In genomic region chr12:64522316-64522715, GRCh38 we compare ENCODE assay signal across 13 cellular contexts.
A peak's percentile ranks its signal among the peaks of the same experiment; 100 is the strongest.
DNase-seq lines count a peak whose midpoint lies in the region; ATAC-seq, FAIRE-seq and TF ChIP-seq lines count a peak whose summit lies in the region.
"Had no signal": no experiment of that assay in that cellular context is flagged by ENCODE, and none has a peak within 500 bp of the region (broad histone marks: within the 10 kb centered on the region; RNA-seq: fewer than 3 reads in every experiment).

No MANE protein-coding gene starts in this region.

- intact Hi-C loops in mucosa of descending colon (cut with DNase I, micrococcal nuclease): no loop called here

- H3K36me3 ChIP-seq in BLaER1 treated with 17β-estradiol and CSF1 and Interleukin-3, amounts not matched to agents 10 nM and 100 nM: no peaks in the 10 kb centered on the region
- H3K36me3 ChIP-seq in mucosa of descending colon (ENCODE audit: low read depth): no peaks in the 10 kb centered on the region
- H3K36me3 ChIP-seq: thyroid gland had no signal

- no peaks in the 10 kb centered on the region for H4K20me1 ChIP-seq in BLaER1 treated with 17β-estradiol and CSF1 and Interleukin-3, amounts not matched to agents 10 nM and 100 nM

- peak; percentile 9 for DNase-seq in LoVo (ENCODE audit: low spot score)
- DNase-seq in SIG-M5 treated with dmso at 0.1 percent for 504 hours (lab: John Stamatoyannopoulos, UW; ENCODE audit: unreplicated experiment): peak; percentile 98
- peak; percentile 33 for DNase-seq in fibroblast of the conjunctiva (ENCODE audit: low read depth)
- no peak for DNase-seq in retina
- DNase-seq in mucosa of descending colon: no peak
- no peak for DNase-seq in D721Med (ENCODE audit: insufficient read length, low spot score)
- no peak for DNase-seq in GOT3 (lab: John Stamatoyannopoulos, UW)
- DNase-seq: activated T-cell treated with anti-CD3 and anti-CD28 coated beads for 4 hours; CD8-positive, alpha-beta memory T cell; natural killer cell; NCI-H446 treated with DMSO at 0.1 percent for 48 hours; thyroid gland had no signal

- peak overlapping the region in 7 of 11 experiments; percentile 15 to 69 (median 45); a peak in 11 of 22 replicates for H3K9ac ChIP-seq in BLaER1 treated with 17β-estradiol and CSF1 and Interleukin-3, amounts not matched to agents 10 nM and 100 nM

- FAIRE-seq in D721Med (lab: Jason Lieb, UNC): no peak

- peak overlapping the region; percentile 38 to 76 (median 55); a peak in 21 of 22 replicates for H3K4me2 ChIP-seq in BLaER1 treated with 17β-estradiol and CSF1 and Interleukin-3, amounts not matched to agents 10 nM and 100 nM

- no peak overlapping the region for H3K4me3 ChIP-seq in BLaER1 treated with 17β-estradiol and CSF1 and Interleukin-3, amounts not matched to agents 10 nM and 100 nM
- H3K4me3 ChIP-seq in mucosa of descending colon: no peak overlapping the region
- H3K4me3 ChIP-seq: thyroid gland had no signal

- H3K27me3 ChIP-seq in BLaER1 treated with 17β-estradiol and CSF1 and Interleukin-3, amounts not matched to agents 10 nM and 100 nM: no peaks in the 10 kb centered on the region
- H3K27me3 ChIP-seq: thyroid gland had no signal

- peaks cover 19 to 37% (median 31%) of the 10 kb centered on the region in 10 experiments for H3K4me1 ChIP-seq in BLaER1 treated with 17β-estradiol and CSF1 and Interleukin-3, amounts not matched to agents 10 nM and 100 nM
- H3K4me1 ChIP-seq in mucosa of descending colon (ENCODE audit: low read depth): no peaks in the 10 kb centered on the region
- H3K4me1 ChIP-seq: thyroid gland had no signal

- no peak for ATAC-seq in mucosa of descending colon
- ATAC-seq: natural killer cell had no signal

- TF ChIP-seq CTCF in mucosa of descending colon (IDR thresholded peaks at IDR 0.05) (no peak), D721Med (IDR thresholded peaks at IDR 0.05; ENCODE audit: insufficient read depth, missing control alignments) (no peak)

- peak overlapping the region in 9 of 11 experiments; percentile 40 to 81 (median 65); a peak in 18 of 22 replicates for H3K27ac ChIP-seq in BLaER1 treated with 17β-estradiol and CSF1 and Interleukin-3, amounts not matched to agents 10 nM and 100 nM
- H3K27ac ChIP-seq: thyroid gland had no signal

- no peaks in the 10 kb centered on the region for H3K9me3 ChIP-seq in BLaER1 treated with 17β-estradiol and CSF1 and Interleukin-3, amounts not matched to agents 10 nM and 100 nM (replicated peaks in 1 of 11)
- no peaks in the 10 kb centered on the region for H3K9me3 ChIP-seq in mucosa of descending colon
- H3K9me3 ChIP-seq: thyroid gland had no signal

Comparison
In these comparisons a context has a peak if more than half of its experiments do, and no peak if none do; other contexts are left out.
1. DNase-seq: peak in LoVo (single experiment), SIG-M5 treated with dmso at 0.1 percent for 504 hours (single experiment) and fibroblast of the conjunctiva (single experiment); none in retina (single experiment), mucosa of descending colon (0 of 3), D721Med (single experiment) and GOT3 (single experiment).